11 cellular contexts compared by ENCODE assay signal in the genomic region with DNA sequence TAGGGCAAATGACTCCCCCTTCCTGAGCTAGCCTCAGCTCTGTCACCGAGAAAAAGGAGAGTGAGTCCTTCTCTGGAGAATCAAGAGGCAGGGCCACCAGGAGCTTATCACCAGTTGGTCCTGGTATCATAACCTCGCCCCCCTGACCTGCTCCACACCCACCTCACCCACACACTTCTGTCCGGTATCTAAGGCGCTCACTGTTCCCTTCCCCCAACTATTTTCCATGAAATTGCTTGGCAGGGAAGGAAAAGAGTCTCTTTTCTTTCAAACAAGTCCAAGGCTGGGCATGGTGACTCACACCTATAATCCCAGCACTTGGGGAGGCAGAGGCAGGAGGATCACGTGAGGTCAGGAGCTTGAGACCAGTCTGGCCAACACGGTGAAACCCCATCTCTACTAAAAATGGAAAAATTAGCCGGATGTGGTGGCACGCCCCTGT.
DNase-seq lines count a peak whose midpoint lies in the region; ATAC-seq and TF ChIP-seq lines count a peak whose summit lies in the region.
"Had no signal": no experiment of that assay in that cellular context is flagged by ENCODE, and none has a peak within 500 bp of the region (broad histone marks: within the 10 kb centered on the region; RNA-seq: fewer than 3 reads in every experiment).

No MANE protein-coding gene starts in this region.

- peak overlapping the region; percentile 69 for H3K27ac Mint-ChIP-seq in HFFc6
- peak overlapping the region; percentile 70 for H3K27ac Mint-ChIP-seq in WTC11

- H3K27me3 Mint-ChIP-seq in HFFc6 (ENCODE audit: insufficient read depth) (peaks cover 5% of the 10 kb centered on the region; the same call in 1 of the 2 replicates), WTC11 (ENCODE audit: low read depth) (no peaks in the 10 kb centered on the region)
- H3K27me3 Mint-ChIP-seq: effector memory CD8-positive, alpha-beta T cell had no signal

- ATAC-seq in WTC11, result no peak
- ATAC-seq: effector memory CD8-positive, alpha-beta T cell had no signal

- peaks cover 9% of the 10 kb centered on the region for H3K4me1 ChIP-seq in stomach smooth muscle (ENCODE audit: control insufficient read depth, insufficient read depth, low read length)

- H3K4me3 ChIP-seq in fibroblast of mammary gland (ENCODE audit: control insufficient read depth, low read depth, low read length) (no peak overlapping the region), stomach smooth muscle (ENCODE audit: low read length in 2 of 2) (no peak overlapping the region)

- no peaks in the 10 kb centered on the region for H3K9me3 Mint-ChIP-seq in HFFc6
- no peaks in the 10 kb centered on the region for H3K9me3 Mint-ChIP-seq in WTC11
- H3K9me3 Mint-ChIP-seq: effector memory CD8-positive, alpha-beta T cell; nephron had no signal

- CTCF ChIA-PET in WTC11 (lab: Charles Lee), result interaction anchor here (2.5 kb wide), 1 partner anchor 105 kb away, joined by 20 read pairs; no protein-coding TSS in a partner anchor

- TF ChIP-seq CTCF in HFFc6 (IDR thresholded peaks at IDR 0.05) (no peak), WTC11 (IDR thresholded peaks at IDR 0.05) (no peak), fibroblast of mammary gland (conservative IDR thresholded peaks at IDR 0.05; ENCODE audit: control insufficient read depth, insufficient read depth, low read depth, low read length) (no peak)

- H3K27me3 ChIP-seq in stomach smooth muscle (ENCODE audit: control insufficient read depth in 1 of 2, insufficient read depth in 2 of 2, low read length in 2 of 2), result no peaks in the 10 kb centered on the region

- H3K36me3 Mint-ChIP-seq in HFFc6 (ENCODE audit: low read depth), result peaks cover 64% of the 10 kb centered on the region
- H3K36me3 Mint-ChIP-seq in WTC11, result peaks cover 78% of the 10 kb centered on the region

- H3K36me3 ChIP-seq in stomach smooth muscle (ENCODE audit: control insufficient read depth in 2 of 2, insufficient read depth in 2 of 2, low read length in 2 of 2), result peaks cover 32% of the 10 kb centered on the region in 2 donors

- no peak overlapping the region for H3K9ac ChIP-seq in stomach smooth muscle (ENCODE audit: low read length in 2 of 2)

- no peaks in the 10 kb centered on the region for H3K9me3 ChIP-seq in stomach smooth muscle (ENCODE audit: control insufficient read depth in 2 of 2, low read length in 2 of 2)

- H3K4me1 Mint-ChIP-seq in HFFc6 (ENCODE audit: low read depth) (peaks cover 67% of the 10 kb centered on the region), WTC11 (peaks cover 36% of the 10 kb centered on the region)

- DNase-seq in HFFc6, result peak; percentile 27
- DNase-seq in WTC11 (ENCODE audit: low spot score), result no peak
- DNase-seq in fibroblast of mammary gland (ENCODE audit: low read depth), result peak; percentile 61
- DNase-seq in NCI-H1694 treated with DMSO at 0.1 percent for 48 hours (lab: John Stamatoyannopoulos, UW), result no peak
- no peak for DNase-seq in nucleus accumbens (lab: John Stamatoyannopoulos, UW)
- DNase-seq in activated T-cell treated with anti-CD3 and anti-CD28 coated beads, Interleukin-2, amount 50 U/mL, for 48 hours, result no peak
- DNase-seq: effector memory CD8-positive, alpha-beta T cell; NCI-H2227 treated with DMSO at 0.1 percent for 48 hours; stimulated activated CD4-positive, alpha-beta T cell treated with anti-CD3 and anti-CD28 coated beads, Interleukin-15, amount 100 ng/mL, for 24 hours had no signal

- peak overlapping the region; percentile 37 for H3K27ac ChIP-seq in stomach smooth muscle (ENCODE audit: low read length)

- POLR2A ChIA-PET in WTC11 (lab: Charles Lee), result interaction anchor here (0.6 to 1.0 kb wide), 2 partner anchors 75 to 223 kb away, joined by 6 to 7 read pairs; no protein-coding TSS in a partner anchor

- H3K4me3 Mint-ChIP-seq in HFFc6, result no peak overlapping the region; the same call in 1 of the 2 replicates
- no peak overlapping the region for H3K4me3 Mint-ChIP-seq in WTC11
- H3K4me3 Mint-ChIP-seq: effector memory CD8-positive, alpha-beta T cell; nephron had no signal

TF ChIP-seq in WTC11, 78 proteins besides CTCF, POLR2A, EP300 and RAD21:
- TF ChIP-seq CBFB (CRISPR knock-in tag; IDR thresholded peaks at IDR 0.05; ENCODE audit: low read depth) (no peak), SMAD4 (CRISPR knock-in tag; IDR thresholded peaks at IDR 0.05) (no peak), PRRX2 (CRISPR knock-in tag; IDR thresholded peaks at IDR 0.05) (no peak), FOXK1 (CRISPR knock-in tag; IDR thresholded peaks at IDR 0.05) (no peak)
- TF ChIP-seq, protein P1, sequence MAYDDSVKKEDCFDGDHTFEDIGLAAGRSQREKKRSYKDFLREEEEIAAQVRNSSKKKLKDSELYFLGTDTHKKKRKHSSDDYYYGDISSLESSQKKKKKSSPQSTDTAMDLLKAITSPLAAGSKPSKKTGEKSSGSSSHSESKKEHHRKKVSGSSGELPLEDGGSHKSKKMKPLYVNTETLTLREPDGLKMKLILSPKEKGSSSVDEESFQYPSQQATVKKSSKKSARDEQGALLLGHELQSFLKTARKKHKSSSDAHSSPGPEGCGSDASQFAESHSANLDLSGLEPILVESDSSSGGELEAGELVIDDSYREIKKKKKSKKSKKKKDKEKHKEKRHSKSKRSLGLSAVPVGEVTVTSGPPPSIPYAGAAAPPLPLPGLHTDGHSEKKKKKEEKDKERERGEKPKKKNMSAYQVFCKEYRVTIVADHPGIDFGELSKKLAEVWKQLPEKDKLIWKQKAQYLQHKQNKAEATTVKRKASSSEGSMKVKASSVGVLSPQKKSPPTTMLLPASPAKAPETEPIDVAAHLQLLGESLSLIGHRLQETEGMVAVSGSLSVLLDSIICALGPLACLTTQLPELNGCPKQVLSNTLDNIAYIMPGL (CRISPR knock-in tag; IDR thresholded peaks at IDR 0.05), result no peak

Comparison
In these comparisons a context has a peak if more than half of its experiments do, and no peak if none do; other contexts are left out.
1. DNase-seq: peak in HFFc6 (single experiment) and fibroblast of mammary gland (single experiment); none in WTC11 (single experiment), NCI-H1694 treated with DMSO at 0.1 percent for 48 hours (single experiment), nucleus accumbens (0 of 56) and activated T-cell treated with anti-CD3 and anti-CD28 coated beads, Interleukin-2, amount 50 U/mL, for 48 hours (0 of 2).